8 cellular contexts compared by ENCODE assay signal in genomic region chr10:60943372-60944158, GRCh38. TPM values are rescaled to one million over a fixed set of nuclear protein-coding genes. Genes with fewer than 3 reads are reported as not detected.
DNase-seq lines count a peak whose midpoint lies in the region; ATAC-seq and TF ChIP-seq lines count a peak whose summit lies in the region.

No MANE protein-coding gene starts in this region.

- H3K9me3 ChIP-seq in CD8-positive, alpha-beta memory T cell (ENCODE audit: low read length), result no peaks in the 10 kb centered on the region
- H3K9me3 ChIP-seq in spleen, result no peaks in the 10 kb centered on the region

- H3K27me3 ChIP-seq in CD8-positive, alpha-beta memory T cell (ENCODE audit: insufficient read depth, low read length, poor library complexity, severe bottlenecking), result peaks cover 26% of the 10 kb centered on the region
- H3K27me3 ChIP-seq in HL-60 (ENCODE audit: insufficient read depth, poor library complexity, severe bottlenecking) (no peaks in the 10 kb centered on the region), spleen (replicated peaks in 1 of 7) (peaks cover 0 to 36% (median 0%) of the 10 kb centered on the region in 7 donors)

- intact Hi-C loops in spleen (cut with DNase I; ENCODE audit: low total_unique reads), result no loop called here

- TF ChIP-seq CTCF in HL-60 (IDR thresholded peaks at IDR 0.05; ENCODE audit: insufficient read depth, low read length) (no peak), coronary artery (IDR thresholded peaks at IDR 0.05) (no peak), spleen (IDR thresholded peaks at IDR 0.05 in 8 of 11, conservative IDR thresholded peaks at IDR 0.05 in 3 of 11) (no peak)

- H3K9me3 Mint-ChIP-seq in CD8-positive, alpha-beta memory T cell, result no peaks in the 10 kb centered on the region

- 0 to 1% (median 1%) methylated on average over 29 to 60 of the region's 60 CpGs for WGBS in spleen, 5 donors

- no peak for DNase-seq in CD8-positive, alpha-beta memory T cell
- DNase-seq in HL-60 (ENCODE audit: low read depth in 1 of 2, low spot score in 1 of 2) (peak; percentile 17 to 56), SKM-1 treated with dmso at 0.1 percent for 144 hours (lab: John Stamatoyannopoulos, UW; ENCODE audit: unreplicated experiment) (peak; percentile 41), coronary artery (ENCODE audit: low spot score) (peak; percentile 86), kidney tubule cell (ENCODE audit: low spot score) (peak; percentile 65), spleen (peak; percentile 90), NCI-H2107 (lab: John Stamatoyannopoulos, UW) (no peak)

- no peaks in the 10 kb centered on the region for H3K36me3 ChIP-seq in CD8-positive, alpha-beta memory T cell (ENCODE audit: insufficient read depth, low read length)
- H3K36me3 ChIP-seq in spleen, result no peaks in the 10 kb centered on the region

- H3K27me3 Mint-ChIP-seq in CD8-positive, alpha-beta memory T cell, result peaks cover 30 to 72% of the 10 kb centered on the region in 2 donors

- CTCF ChIA-PET in CD8-positive, alpha-beta memory T cell (lab: Charles Lee), result interaction anchor here (1.6 kb wide), 1 partner anchor 21 kb away, joined by 3 read pairs; no protein-coding TSS in a partner anchor

- peaks cover 15% of the 10 kb centered on the region for H3K4me1 ChIP-seq in CD8-positive, alpha-beta memory T cell (ENCODE audit: insufficient read depth, low read length)
- H3K4me1 ChIP-seq in spleen, result peaks cover 0 to 48% (median 26%) of the 10 kb centered on the region in 6 donors

- H3K4me3 ChIP-seq in CD8-positive, alpha-beta memory T cell (ENCODE audit: low read length), result peak overlapping the region; percentile 3
- H3K4me3 ChIP-seq in HL-60 (replicated peaks; ENCODE audit: insufficient read depth, low read length), result peak overlapping the region; percentile 58
- H3K4me3 ChIP-seq in coronary artery, result peak overlapping the region; percentile 79
- H3K4me3 ChIP-seq in spleen, result peak overlapping the region; percentile 54 to 83 (median 62)

- H3K4me3 Mint-ChIP-seq in CD8-positive, alpha-beta memory T cell, result peak overlapping the region; percentile 10 to 77 (median 54)

- no peak overlapping the region for H3K27ac Mint-ChIP-seq in CD8-positive, alpha-beta memory T cell

- peak in 1 of 3 donors; percentile 10 for TF ChIP-seq POLR2A in spleen (IDR thresholded peaks at IDR 0.05)

- H3K36me3 Mint-ChIP-seq in CD8-positive, alpha-beta memory T cell, result no peaks in the 10 kb centered on the region

- H3K27ac ChIP-seq in CD8-positive, alpha-beta memory T cell (ENCODE audit: low read depth, low read length), result peak overlapping the region; percentile 69
- H3K27ac ChIP-seq in HL-60 (replicated peaks) (peak overlapping the region; percentile 77), coronary artery (peak overlapping the region; percentile 95 to 98), spleen (peak overlapping the region; percentile 30 to 95 (median 92))

- peaks cover 11 to 18% (median 15%) of the 10 kb centered on the region in 3 donors for H3K4me1 Mint-ChIP-seq in CD8-positive, alpha-beta memory T cell

- ATAC-seq in GM19395 (IDR thresholded peaks at IDR 0.05; ENCODE audit: unreplicated experiment), result peak; percentile 44

- POLR2A ChIA-PET in CD8-positive, alpha-beta memory T cell (lab: Charles Lee), result no interaction called here

RNA-seq across cellular contexts. Expression of gene RHOBTB1, which starts 0.4 kb away (rescaled TPM):
- total RNA-seq in CD8-positive, alpha-beta memory T cell, result under 1 TPM; 0.04 to 0.07 TPM
- not detected for polyA plus RNA-seq in CD8-positive, alpha-beta memory T cell
- 10 to 100 TPM; 12.1 to 49.2 (median 24.8) TPM for total RNA-seq in spleen
- polyA plus RNA-seq in spleen, result 10 to 100 TPM in 1 of 3 donors, 1 to 10 TPM in 2; 4.9 to 15.3 (median 4.9) TPM

Comparison
In these comparisons a context has a peak if more than half of its experiments do, and no peak if none do; other contexts are left out.
1. DNase-seq: peak in HL-60 (2 of 2), SKM-1 treated with dmso at 0.1 percent for 144 hours (single experiment), coronary artery (single experiment), kidney tubule cell (single experiment) and spleen (single experiment); none in CD8-positive, alpha-beta memory T cell (0 of 5) and NCI-H2107 (single experiment).
2. H3K4me3 ChIP-seq: peak in every context shown above with its lines; median percentile 79 in coronary artery; 62 in spleen; 58 in HL-60; 3 in CD8-positive, alpha-beta memory T cell.
3. RNA of gene RHOBTB1, which starts 0.4 kb away (total RNA-seq): 12.1 to 49.2 TPM in spleen; 0.04 to 0.07 TPM in CD8-positive, alpha-beta memory T cell; every median in the first group is over 10 times any median in the second.
4. Peak in every context shown above with its lines, with median percentiles within 50 percentile points of each other: H3K27ac ChIP-seq.